10 cellular contexts compared by ENCODE assay signal in genomic region chr9:79264511-79265448, GRCh38.
DNase-seq lines count a peak whose midpoint lies in the region; ATAC-seq and TF ChIP-seq lines count a peak whose summit lies in the region.
"Had no signal": no experiment of that assay in that cellular context is flagged by ENCODE, and none has a peak within 500 bp of the region (broad histone marks: within the 10 kb centered on the region; RNA-seq: fewer than 3 reads in every experiment).

No MANE protein-coding gene starts in this region.

- TF ChIP-seq POLR2A in prostate gland (IDR thresholded peaks at IDR 0.05): no peak

- no peak overlapping the region for H2AFZ ChIP-seq in neuronal stem cell (ENCODE audit: low read length)

- no peak overlapping the region for H3K4me2 ChIP-seq in neuronal stem cell (ENCODE audit: insufficient read depth, low read length, poor library complexity, severe bottlenecking)

- peak overlapping the region; percentile 28 for H2BK15ac ChIP-seq in neuronal stem cell (ENCODE audit: low read length)

- no peak overlapping the region for H4K8ac ChIP-seq in neuronal stem cell (ENCODE audit: low read depth, low read length)

- WGBS in neuronal stem cell (ENCODE audit: extremely low coverage in 2 of 2, insufficient read length in 2 of 2, insufficient replicate concordance in 1 of 2), 2 donors: no CpG with 5 or more reads among the region's 11 CpGs
- 53% methylated on average over 11 of the region's 11 CpGs for WGBS in prostate gland

- H2BK12ac ChIP-seq in neuronal stem cell (ENCODE audit: low read length): no peak overlapping the region

- ATAC-seq in GM21423 (IDR thresholded peaks at IDR 0.05; ENCODE audit: unreplicated experiment): no peak
- ATAC-seq: left lobe of liver had no signal

- H2AK5ac ChIP-seq in neuronal stem cell (ENCODE audit: low read depth, low read length): no peak overlapping the region

- H3K4me1 ChIP-seq in neuronal stem cell (ENCODE audit: control insufficient read depth in 2 of 2, insufficient read depth in 1 of 2, low read depth in 1 of 2, low read length in 2 of 2) (no peaks in the 10 kb centered on the region), prostate gland (replicated peaks) (no peaks in the 10 kb centered on the region)

- H3K36me3 ChIP-seq in neuronal stem cell (replicated peaks in 1 of 2; ENCODE audit: control insufficient read depth in 2 of 2, insufficient read depth in 2 of 2, low read length in 2 of 2) (no peaks in the 10 kb centered on the region), prostate gland (no peaks in the 10 kb centered on the region)

- peaks cover 0 to 3% (median 0%) of the 10 kb centered on the region in 3 experiments for H3K27me3 ChIP-seq in neuronal stem cell (ENCODE audit: control insufficient read depth in 3 of 3, insufficient read depth in 3 of 3, low read depth in 1 of 3, low read length in 3 of 3)
- H3K27me3 ChIP-seq in prostate gland (replicated peaks; ENCODE audit: insufficient read depth): peaks cover 3% of the 10 kb centered on the region

- no peaks in the 10 kb centered on the region for H3K9me3 ChIP-seq in neuronal stem cell (replicated peaks in 1 of 2; ENCODE audit: control insufficient read depth in 2 of 2, insufficient read depth in 1 of 2, low read depth in 1 of 2, low read length in 2 of 2)
- H3K9me3 ChIP-seq in prostate gland: no peaks in the 10 kb centered on the region

- no peak overlapping the region for H2BK5ac ChIP-seq in neuronal stem cell (ENCODE audit: low read length)

- H3K27ac ChIP-seq in neuronal stem cell (replicated peaks; ENCODE audit: low read length): no peak overlapping the region
- no peak overlapping the region for H3K27ac ChIP-seq in prostate gland
- H3K27ac ChIP-seq: RWPE1 had no signal

- H3K14ac ChIP-seq in neuronal stem cell (ENCODE audit: low read length): no peak overlapping the region

- peak overlapping the region; percentile 40 for H3K18ac ChIP-seq in neuronal stem cell (ENCODE audit: low read length)

- DNase-seq in Daoy (ENCODE audit: low read depth): peak; percentile 32
- DNase-seq in NCI-H1436 (lab: John Stamatoyannopoulos, UW): peak; percentile 72
- peak; percentile 32 for DNase-seq in RPMI7951 (ENCODE audit: low read depth)
- no peak for DNase-seq in neuronal stem cell (ENCODE audit: low spot score)
- no peak for DNase-seq in prostate gland (ENCODE audit: low spot score)
- DNase-seq in LoVo (ENCODE audit: low spot score): no peak
- DNase-seq in occipital lobe (lab: John Stamatoyannopoulos, UW): no peak

- TF ChIP-seq CTCF in prostate gland (IDR thresholded peaks at IDR 0.05): no peak

- H3K4me3 ChIP-seq in neuronal stem cell (ENCODE audit: low read length in 2 of 2): no peak overlapping the region
- no peak overlapping the region for H3K4me3 ChIP-seq in prostate gland

- no peak overlapping the region for H4K91ac ChIP-seq in neuronal stem cell (ENCODE audit: low read depth, low read length, poor library complexity)

- no peak overlapping the region for H3K9ac ChIP-seq in neuronal stem cell (ENCODE audit: low read depth, low read length, poor library complexity)

- H3K23ac ChIP-seq in neuronal stem cell (ENCODE audit: low read depth, low read length, poor library complexity): no peak overlapping the region

- no peak overlapping the region for H3K4ac ChIP-seq in neuronal stem cell (ENCODE audit: low read length)

- no peaks in the 10 kb centered on the region for H3K79me1 ChIP-seq in neuronal stem cell (ENCODE audit: low read depth, low read length)

- intact Hi-C loops in prostate gland (cut with DNase I): no loop called here

- H2BK120ac ChIP-seq in neuronal stem cell (ENCODE audit: low read depth, low read length): no peak overlapping the region

Comparison
In these comparisons a context has a peak if more than half of its experiments do, and no peak if none do; other contexts are left out.
1. DNase-seq: peak in Daoy (single experiment), NCI-H1436 (single experiment) and RPMI7951 (single experiment); none in neuronal stem cell (single experiment), prostate gland (single experiment), LoVo (single experiment) and occipital lobe (single experiment).